In the genomic region with DNA sequence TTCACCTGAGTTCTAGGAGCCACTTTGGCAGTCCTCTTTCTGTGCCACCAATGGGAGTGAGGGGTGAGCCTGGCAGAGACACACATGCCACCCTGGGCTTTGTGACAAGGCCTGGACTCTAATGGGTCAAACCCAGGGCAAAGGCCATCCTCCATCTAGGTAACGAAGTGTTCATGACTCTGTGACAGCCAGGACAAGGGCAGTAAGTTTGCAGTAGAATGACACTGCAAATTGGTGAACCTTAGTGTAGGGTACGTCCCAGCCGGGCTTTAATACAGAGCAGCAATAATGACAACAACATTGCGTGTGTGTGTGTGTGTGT, we compare ENCODE assay signal across 23 cellular contexts.
"Had no signal": no experiment of that assay in that cellular context is flagged by ENCODE, and none has a peak within 500 bp of the region (broad histone marks: within the 10 kb centered on the region; RNA-seq: fewer than 3 reads in every experiment).

No MANE protein-coding gene starts in this region.

- H3K4me3 Mint-ChIP-seq: activated CD4-positive, alpha-beta memory T cell treated with anti-CD3 and anti-CD28 coated beads for 36 hours; activated naive CD4-positive, alpha-beta T cell treated with anti-CD3 and anti-CD28 coated beads for 36 hours; activated naive CD8-positive, alpha-beta T cell treated with anti-CD3 and anti-CD28 coated beads, Interleukin-2, amount 10 ng/mL, durations not matched to agents 7 days and 5 days; activated T-cell treated with anti-CD3 and anti-CD28 coated beads, Interleukin-2, amount 50 U/mL, for 72 hours; dendritic cell treated with granulocyte-macrophage colony-stimulating factor and Interleukin-4, amounts not matched to agents 40 ng/mL and 50 ng/mL, for 4 days; immature natural killer cell; stimulated activated effector memory CD8-positive, alpha-beta T cell treated with anti-CD3 and anti-CD28 coated beads, Interleukin-12 subunit alpha, Interleukin-12 subunit beta, amount 100 ng/mL, for 72 hours; T-helper 17 cell had no signal

- H3K4me1 ChIP-seq: left ventricle myocardium inferior, parathyroid adenoma, suprapubic skin, tibial nerve had no signal

- H3K4me1 Mint-ChIP-seq: activated naive CD8-positive, alpha-beta T cell treated with anti-CD3 and anti-CD28 coated beads, Interleukin-2, amount 10 ng/mL, durations not matched to agents 7 days and 5 days; immature natural killer cell; stimulated activated effector memory CD8-positive, alpha-beta T cell treated with anti-CD3 and anti-CD28 coated beads, Interleukin-12 subunit alpha, Interleukin-12 subunit beta, amount 100 ng/mL, for 72 hours; T-helper 17 cell had no signal

- H3K27ac ChIP-seq: cardiac muscle cell, foreskin keratinocyte, left ventricle myocardium inferior, parathyroid adenoma, suprapubic skin had no signal

- H3K4me3 ChIP-seq: cardiac muscle cell, left ventricle myocardium inferior, stomach, suprapubic skin, tibial nerve had no signal

- H3K27me3 ChIP-seq: cardiac muscle cell, foreskin keratinocyte, stomach, suprapubic skin, tibial nerve had no signal

- DNase-seq: activated CD4-positive, alpha-beta memory T cell treated with anti-CD3 and anti-CD28 coated beads for 36 hours; activated CD4-positive, alpha-beta T cell treated with anti-CD3 and anti-CD28 coated beads for 48 hours; activated effector memory CD4-positive, alpha-beta T cell treated with Interleukin-2 at 50 U/mL for 16 hours; activated naive CD4-positive, alpha-beta T cell treated with anti-CD3 and anti-CD28 coated beads for 36 hours; activated naive CD8-positive, alpha-beta T cell treated with anti-CD3 and anti-CD28 coated beads, Interleukin-2, amount 10 ng/mL, durations not matched to agents 7 days and 5 days; activated T-cell treated with anti-CD3 and anti-CD28 coated beads, Interleukin-2, amount 50 U/mL, for 72 hours; amygdala; effector CD4-positive, alpha-beta T cell; erythroblast; foreskin keratinocyte; immature natural killer cell; left ventricle myocardium inferior; nucleus accumbens; right cardiac atrium; stimulated activated CD4-positive, alpha-beta T cell treated with anti-CD3 and anti-CD28 coated beads, Interleukin-1b, Interleukin-23, amount 100 ng/mL, for 48 hours; stomach; T-helper 17 cell had no signal

- H3K79me2 ChIP-seq: parathyroid adenoma had no signal

- H3K36me3 ChIP-seq: cardiac muscle cell, left ventricle myocardium inferior, stomach, suprapubic skin, tibial nerve had no signal

- H2AFZ ChIP-seq: parathyroid adenoma had no signal

- ATAC-seq: activated T-cell treated with anti-CD3 and anti-CD28 coated beads, Interleukin-2, amount 50 U/mL, for 72 hours; foreskin keratinocyte; right cardiac atrium; stimulated activated effector memory CD8-positive, alpha-beta T cell treated with anti-CD3 and anti-CD28 coated beads, Interleukin-12 subunit alpha, Interleukin-12 subunit beta, amount 100 ng/mL, for 72 hours; T-helper 17 cell had no signal

- H3K9me3 Mint-ChIP-seq: activated CD4-positive, alpha-beta memory T cell treated with anti-CD3 and anti-CD28 coated beads for 36 hours; activated naive CD4-positive, alpha-beta T cell treated with anti-CD3 and anti-CD28 coated beads for 36 hours; activated naive CD8-positive, alpha-beta T cell treated with anti-CD3 and anti-CD28 coated beads, Interleukin-2, amount 10 ng/mL, durations not matched to agents 7 days and 5 days; activated T-cell treated with anti-CD3 and anti-CD28 coated beads, Interleukin-2, amount 50 U/mL, for 72 hours; dendritic cell treated with granulocyte-macrophage colony-stimulating factor and Interleukin-4, amounts not matched to agents 40 ng/mL and 50 ng/mL, for 4 days; immature natural killer cell; stimulated activated effector memory CD8-positive, alpha-beta T cell treated with anti-CD3 and anti-CD28 coated beads, Interleukin-12 subunit alpha, Interleukin-12 subunit beta, amount 100 ng/mL, for 72 hours had no signal

- H3K36me3 Mint-ChIP-seq: activated CD4-positive, alpha-beta memory T cell treated with anti-CD3 and anti-CD28 coated beads for 36 hours; activated naive CD8-positive, alpha-beta T cell treated with anti-CD3 and anti-CD28 coated beads, Interleukin-2, amount 10 ng/mL, durations not matched to agents 7 days and 5 days; immature natural killer cell; stimulated activated effector memory CD8-positive, alpha-beta T cell treated with anti-CD3 and anti-CD28 coated beads, Interleukin-12 subunit alpha, Interleukin-12 subunit beta, amount 100 ng/mL, for 72 hours had no signal

- H3K27ac Mint-ChIP-seq: activated CD4-positive, alpha-beta memory T cell treated with anti-CD3 and anti-CD28 coated beads for 36 hours; activated naive CD4-positive, alpha-beta T cell treated with anti-CD3 and anti-CD28 coated beads for 36 hours; activated naive CD8-positive, alpha-beta T cell treated with anti-CD3 and anti-CD28 coated beads, Interleukin-2, amount 10 ng/mL, durations not matched to agents 7 days and 5 days; activated T-cell treated with anti-CD3 and anti-CD28 coated beads, Interleukin-2, amount 50 U/mL, for 72 hours; dendritic cell treated with granulocyte-macrophage colony-stimulating factor and Interleukin-4, amounts not matched to agents 40 ng/mL and 50 ng/mL, for 4 days; immature natural killer cell; stimulated activated effector memory CD8-positive, alpha-beta T cell treated with anti-CD3 and anti-CD28 coated beads, Interleukin-12 subunit alpha, Interleukin-12 subunit beta, amount 100 ng/mL, for 72 hours; T-helper 17 cell had no signal

- H3K9me3 ChIP-seq: left ventricle myocardium inferior, stomach, suprapubic skin, tibial nerve had no signal

- H3K27me3 Mint-ChIP-seq: dendritic cell treated with granulocyte-macrophage colony-stimulating factor and Interleukin-4, amounts not matched to agents 40 ng/mL and 50 ng/mL, for 4 days had no signal
